1 cellular context compared by ENCODE assay signal in genomic region chr7:130960208-130960988, GRCh38.
TF ChIP-seq lines count a peak whose summit lies in the region.

No MANE protein-coding gene starts in this region.

TF ChIP-seq in A549, 52 proteins besides CTCF, POLR2A, EP300 and RAD21 (continued from another document):
- TF ChIP-seq NR3C1 (IDR thresholded peaks at IDR 0.05) (no peak), GATA3 (IDR thresholded peaks at IDR 0.05; ENCODE audit: borderline replicate concordance) (peak; percentile 69; the same call in 1 of the 2 replicates), REST (IDR thresholded peaks at IDR 0.05) (no peak), FOSL2 (IDR thresholded peaks at IDR 0.05) (peak; percentile 65; the same call in 1 of the 2 replicates), FOSL2 (CRISPR knock-in tag; IDR thresholded peaks at IDR 0.05) (peak; percentile 87)
